Comparison of ENCODE assay signal across 28 cellular contexts in the genomic region with DNA sequence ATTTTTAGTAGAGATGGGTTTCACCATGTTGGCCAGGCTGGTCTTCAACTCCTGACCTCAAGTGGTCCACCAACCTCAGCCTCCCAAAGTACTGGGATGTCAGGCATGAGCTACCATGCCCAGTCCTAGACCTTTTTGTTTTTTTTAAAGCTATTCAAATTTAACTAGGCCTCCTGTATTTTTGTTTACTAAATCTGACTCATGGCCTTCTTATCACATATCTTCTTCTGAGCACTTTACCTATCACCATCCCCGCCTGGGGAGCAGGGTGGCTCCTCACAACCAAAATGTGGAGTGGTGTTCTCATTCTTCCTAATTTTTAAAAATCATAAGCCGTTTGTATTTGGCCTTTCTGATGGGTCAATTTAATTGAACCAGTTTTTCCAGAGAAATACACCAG.
"Had no signal": no experiment of that assay in that cellular context is flagged by ENCODE, and none has a peak within 500 bp of the region (broad histone marks: within the 10 kb centered on the region; RNA-seq: fewer than 3 reads in every experiment).

No MANE protein-coding gene starts in this region.

- H3K36me3 Mint-ChIP-seq: immature natural killer cell, memory B cell, natural killer cell had no signal

- H3K9ac ChIP-seq: parathyroid adenoma had no signal

- ATAC-seq: foreskin keratinocyte; gastroesophageal sphincter; left colon; left ventricle myocardium superior; lower lobe of right lung; natural killer cell; stimulated activated naive CD8-positive, alpha-beta T cell treated with anti-CD3 and anti-CD28 coated beads, Interleukin-15, amount 100 ng/mL, for 72 hours; upper lobe of right lung had no signal

- H3K79me2 ChIP-seq: parathyroid adenoma had no signal

- H3K4me3 Mint-ChIP-seq: immature natural killer cell; memory B cell; natural killer cell; neural crest cell; stimulated activated naive CD8-positive, alpha-beta T cell treated with anti-CD3 and anti-CD28 coated beads, Interleukin-15, amount 100 ng/mL, for 72 hours had no signal

- H3K4me1 Mint-ChIP-seq: memory B cell; natural killer cell; neural crest cell; stimulated activated naive CD8-positive, alpha-beta T cell treated with anti-CD3 and anti-CD28 coated beads, Interleukin-15, amount 100 ng/mL, for 72 hours had no signal

- H3K9me3 ChIP-seq: esophagus muscularis mucosa, gastroesophageal sphincter, lower lobe of right lung, right lobe of liver, suprapubic skin, transverse colon, upper lobe of right lung, uterus had no signal

- H3K4me1 ChIP-seq: gastroesophageal sphincter, lower lobe of right lung, parathyroid adenoma, right lobe of liver, suprapubic skin, transverse colon, upper lobe of right lung, uterus had no signal

- H2AFZ ChIP-seq: parathyroid adenoma had no signal

- DNase-seq: dorsolateral prefrontal cortex; effector CD4-positive, alpha-beta T cell; foreskin keratinocyte; hypothalamus; immature natural killer cell; islet precursor cell; kidney glomerular epithelial cell; left colon; left ventricle myocardium superior; lower lobe of right lung; natural killer cell; right lobe of liver; small intestine; stimulated activated CD4-positive, alpha-beta T cell treated with anti-CD3 and anti-CD28 coated beads, Interleukin-1b, Interleukin-23, amount 100 ng/mL, for 48 hours; stimulated activated CD4-positive, alpha-beta T cell treated with anti-CD3 and anti-CD28 coated beads, Interleukin-4, amount 100 ng/mL, for 1 hour; stimulated activated CD8-positive, alpha-beta memory T cell treated with anti-CD3 and anti-CD28 coated beads, Interleukin-4, amount 100 ng/mL, for 48 hours; stimulated activated naive CD4-positive, alpha-beta T cell; stimulated activated naive CD8-positive, alpha-beta T cell treated with anti-CD3 and anti-CD28 coated beads, Interleukin-15, amount 100 ng/mL, for 72 hours; transverse colon; upper lobe of right lung; uterus had no signal

- H3K4me3 ChIP-seq: dorsolateral prefrontal cortex, esophagus muscularis mucosa, gastroesophageal sphincter, lower lobe of right lung, right lobe of liver, suprapubic skin, transverse colon, upper lobe of right lung, uterus had no signal

- H3K27me3 ChIP-seq: dorsolateral prefrontal cortex, esophagus muscularis mucosa, foreskin keratinocyte, gastroesophageal sphincter, right lobe of liver, suprapubic skin, transverse colon, upper lobe of right lung, uterus had no signal

- H3K27ac ChIP-seq: esophagus muscularis mucosa, foreskin keratinocyte, gastroesophageal sphincter, lower lobe of right lung, parathyroid adenoma, right lobe of liver, suprapubic skin, transverse colon, upper lobe of right lung, uterus had no signal

- H3K27ac Mint-ChIP-seq: immature natural killer cell, memory B cell, natural killer cell had no signal

- H3K9me3 Mint-ChIP-seq: natural killer cell had no signal

- H3K27me3 Mint-ChIP-seq: progenitor cell of endocrine pancreas had no signal

- H3K36me3 ChIP-seq: transverse colon, uterus had no signal
